2 cellular contexts compared by ENCODE assay signal in genomic region chr12:27513155-27513824, GRCh38.
A peak's percentile ranks its signal among the peaks of the same experiment; 100 is the strongest.
TF ChIP-seq lines count a peak whose summit lies in the region.

No MANE protein-coding gene starts in this region.

TF ChIP-seq in IMR-90, 13 proteins besides CTCF, POLR2A, EP300 and RAD21:
- TF ChIP-seq NFE2L2 (IDR thresholded peaks at IDR 0.05; ENCODE audit: low read depth, low read length) (no peak), SMC3 (IDR thresholded peaks at IDR 0.05; ENCODE audit: low read depth, low read length) (no peak)

TF ChIP-seq in K562, 482 proteins besides CTCF, POLR2A, EP300 and RAD21:
- TF ChIP-seq MEF2A (IDR thresholded peaks at IDR 0.05; ENCODE audit: control insufficient read depth, low read depth, low read length) (no peak), ATF7 (IDR thresholded peaks at IDR 0.05) (no peak), FOSL1 (tag; conservative IDR thresholded peaks at IDR 0.05) (no peak), RBM25 (IDR thresholded peaks at IDR 0.05; ENCODE audit: low read depth, low read length, severe bottlenecking) (peak; percentile 54)
